15 cellular contexts compared by ENCODE assay signal in the genomic region with DNA sequence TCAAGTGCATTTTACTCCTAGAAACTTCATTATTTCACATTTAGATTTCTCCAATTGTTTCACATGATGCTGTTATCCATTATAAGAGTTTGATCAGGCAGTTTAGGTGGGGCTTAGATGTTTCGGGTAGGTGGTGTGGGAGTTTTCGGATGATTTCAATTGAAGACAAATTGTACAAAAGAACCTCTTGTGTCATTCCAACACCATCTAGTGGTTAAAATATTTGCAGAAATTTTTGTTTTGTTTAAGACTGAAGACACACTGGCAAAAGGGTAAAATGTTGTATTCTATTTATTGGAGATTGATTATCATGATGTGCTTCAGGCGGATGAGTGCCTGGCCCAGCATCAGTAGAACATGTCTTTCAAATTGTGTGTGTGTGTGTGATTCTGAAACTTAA.
DNase-seq lines count a peak whose midpoint lies in the region; ATAC-seq and TF ChIP-seq lines count a peak whose summit lies in the region.
"Had no signal": no experiment of that assay in that cellular context is flagged by ENCODE, and none has a peak within 500 bp of the region (broad histone marks: within the 10 kb centered on the region; RNA-seq: fewer than 3 reads in every experiment).

No MANE protein-coding gene starts in this region.

- intact Hi-C loops in psoas muscle (cut with DNase I) (no loop called here), body of pancreas (cut with DNase I) (no loop called here), stomach (cut with DNase I; ENCODE audit: low total_unique reads) (no loop called here)

- H3K27me3 ChIP-seq in psoas muscle (ENCODE audit: insufficient read depth in 3 of 3, low read length in 2 of 3) (no peaks in the 10 kb centered on the region), body of pancreas (no peaks in the 10 kb centered on the region), stomach (no peaks in the 10 kb centered on the region)
- H3K27me3 ChIP-seq: suprapubic skin had no signal

- DNase-seq in G401 (ENCODE audit: low spot score), result peak; percentile 0
- DNase-seq in NB4 (ENCODE audit: low read depth), result peak; percentile 2
- peak; percentile 0 for DNase-seq in epithelial cell of esophagus (ENCODE audit: low read depth)
- DNase-seq in psoas muscle, result no peak
- DNase-seq in body of pancreas, result no peak
- no peak for DNase-seq in stomach
- no peak for DNase-seq in EL
- DNase-seq: activated CD8-positive, alpha-beta memory T cell treated with anti-CD3 and anti-CD28 coated beads, Interleukin-2, amount 50 U/mL, for 4 hours; activated naive CD4-positive, alpha-beta T cell treated with anti-CD3 and anti-CD28 coated beads for 36 hours; CD8-positive, alpha-beta T cell; GDM1; kidney; midbrain had no signal

- ATAC-seq in psoas muscle (no peak), body of pancreas (no peak)
- ATAC-seq: CD8-positive, alpha-beta T cell; WTC11 had no signal

- H3K4me3 ChIP-seq in NB4 (ENCODE audit: low read depth, low read length) (no peak overlapping the region), epithelial cell of esophagus (ENCODE audit: low read length) (no peak overlapping the region), psoas muscle (no peak overlapping the region), body of pancreas (no peak overlapping the region), stomach (no peak overlapping the region)
- H3K4me3 ChIP-seq: suprapubic skin had no signal

- no peaks in the 10 kb centered on the region for H3K9me3 ChIP-seq in psoas muscle
- no peaks in the 10 kb centered on the region for H3K9me3 ChIP-seq in body of pancreas
- H3K9me3 ChIP-seq in stomach, result no peaks in the 10 kb centered on the region
- H3K9me3 ChIP-seq: suprapubic skin had no signal

- in situ Hi-C loops in G401 (cut with HindIII; ENCODE audit: low sequenced_read_pairs), result no loop called here

- WGBS in psoas muscle, 3 donors, result 37 to 56% (median 45%) methylated on average over 3 of the region's 3 CpGs
- 38 to 51% methylated on average over 3 of the region's 3 CpGs for WGBS in body of pancreas, 2 donors
- 56 to 76% (median 63%) methylated on average over 3 of the region's 3 CpGs for WGBS in stomach, 5 donors

- H3K36me3 ChIP-seq in psoas muscle (ENCODE audit: insufficient read depth in 1 of 2, low read depth in 1 of 2) (no peaks in the 10 kb centered on the region), body of pancreas (replicated peaks in 1 of 2; ENCODE audit: insufficient read depth in 1 of 2, low read depth in 2 of 2) (no peaks in the 10 kb centered on the region), stomach (no peaks in the 10 kb centered on the region)
- H3K36me3 ChIP-seq: suprapubic skin had no signal

- no peak for TF ChIP-seq POLR2A in NB4 (IDR thresholded peaks at IDR 0.05; ENCODE audit: extremely low read depth, insufficient read length)
- TF ChIP-seq POLR2A in body of pancreas (IDR thresholded peaks at IDR 0.05), result no peak
- no peak for TF ChIP-seq POLR2A in stomach (IDR thresholded peaks at IDR 0.05)

- TF ChIP-seq EP300 in stomach (IDR thresholded peaks at IDR 0.05), result no peak

- H3K4me1 ChIP-seq in psoas muscle (no peaks in the 10 kb centered on the region), body of pancreas (no peaks in the 10 kb centered on the region), stomach (no peaks in the 10 kb centered on the region)
- H3K4me1 ChIP-seq: suprapubic skin had no signal

- no peak for TF ChIP-seq CTCF in NB4 (IDR thresholded peaks at IDR 0.05; ENCODE audit: low read depth, low read length)
- no peak for TF ChIP-seq CTCF in epithelial cell of esophagus (IDR thresholded peaks at IDR 0.05; ENCODE audit: insufficient read depth, low read depth, low read length, missing control alignments)
- peak; percentile 7 for TF ChIP-seq CTCF in psoas muscle (IDR thresholded peaks at IDR 0.05)
- TF ChIP-seq CTCF in body of pancreas (IDR thresholded peaks at IDR 0.05), result no peak
- no peak for TF ChIP-seq CTCF in stomach (IDR thresholded peaks at IDR 0.05)

- H3K27ac ChIP-seq in psoas muscle, result no peak overlapping the region
- no peak overlapping the region for H3K27ac ChIP-seq in body of pancreas
- H3K27ac ChIP-seq in stomach, result no peak overlapping the region
- H3K27ac ChIP-seq: suprapubic skin had no signal

Comparison
In these comparisons a context has a peak if more than half of its experiments do, and no peak if none do; other contexts are left out.
1. DNase-seq: peak in G401 (single experiment), NB4 (single experiment) and epithelial cell of esophagus (single experiment); none in psoas muscle (0 of 2), body of pancreas (0 of 4), stomach (single experiment) and EL (single experiment).